Comparison of ENCODE assay signal across 8 cellular contexts in the genomic region with DNA sequence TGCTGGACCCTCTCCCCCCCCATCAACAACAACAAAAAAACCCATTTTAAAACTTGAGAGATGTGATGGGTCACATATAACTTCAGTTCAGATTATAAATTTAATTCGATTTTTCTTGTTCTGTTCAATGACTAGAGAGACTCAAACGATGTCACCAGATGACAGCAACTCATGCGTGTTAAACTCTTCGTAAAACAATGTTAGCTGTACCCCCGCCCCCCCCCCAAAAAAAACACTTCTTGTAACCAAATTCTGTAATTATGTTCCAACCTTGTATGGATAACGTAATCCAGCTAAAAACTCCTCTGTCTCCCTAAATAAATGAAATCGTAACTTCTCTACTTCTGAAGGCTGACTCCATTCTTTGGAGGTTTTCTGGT. TPM values are rescaled to one million over a fixed set of nuclear protein-coding genes. Genes with fewer than 3 reads are reported as not detected.
DNase-seq lines count a peak whose midpoint lies in the region; ATAC-seq and TF ChIP-seq lines count a peak whose summit lies in the region.

No MANE protein-coding gene starts in this region.

- H3K4me2 ChIP-seq in trophoblast cell (ENCODE audit: low read length) = peak overlapping the region; percentile 59

- peaks cover 14% of the 10 kb centered on the region for H3K79me1 ChIP-seq in trophoblast cell (ENCODE audit: low read length)

- H3K9me3 ChIP-seq in esophagus (ENCODE audit: control insufficient read depth in 2 of 2, insufficient read depth in 1 of 2, low read depth in 1 of 2, low read length in 1 of 2) = no peaks in the 10 kb centered on the region
- H3K9me3 ChIP-seq in trophoblast cell (ENCODE audit: insufficient read depth, low read depth, low read length) = no peaks in the 10 kb centered on the region

- H2AFZ ChIP-seq in trophoblast cell (ENCODE audit: insufficient read depth, low read length, poor library complexity) = peak overlapping the region; percentile 20

- H3K4me3 ChIP-seq in esophagus (ENCODE audit: low read depth in 1 of 2, low read length in 2 of 2) (peak overlapping the region in 1 of 2 donors; percentile 96), trophoblast cell (ENCODE audit: low read depth, low read length) (no peak overlapping the region)

- no peak overlapping the region for H3K14ac ChIP-seq in trophoblast cell (ENCODE audit: low read length)

- H3K27ac ChIP-seq in RWPE1 (peak overlapping the region; percentile 90), esophagus (ENCODE audit: low read depth in 2 of 2, low read length in 1 of 2) (peak overlapping the region; percentile 91 to 98), trophoblast cell (ENCODE audit: low read depth, low read length) (peak overlapping the region; percentile 44)

- no peak overlapping the region for H3K18ac ChIP-seq in trophoblast cell (ENCODE audit: low read length)

- H4K12ac ChIP-seq in trophoblast cell (ENCODE audit: low read depth, low read length) = no peak overlapping the region

- peak overlapping the region; percentile 56 for H3K9ac ChIP-seq in trophoblast cell (ENCODE audit: low read length)

- H2BK120ac ChIP-seq in trophoblast cell (ENCODE audit: insufficient read depth, low read length, poor library complexity) = no peak overlapping the region

- H4K91ac ChIP-seq in trophoblast cell (ENCODE audit: low read depth, low read length) = no peak overlapping the region

- no peak for TF ChIP-seq CTCF in RWPE1 (conservative IDR thresholded peaks at IDR 0.05; ENCODE audit: low read depth)

- peak overlapping the region; percentile 23 for H4K8ac ChIP-seq in trophoblast cell (ENCODE audit: low read depth, low read length)

- CTCF ChIA-PET in RWPE1 (lab: Yijun Ruan, JAX) = no interaction called here

- DNase-seq in ELR (ENCODE audit: low read depth) = peak; percentile 17
- no peak for DNase-seq in RWPE1 (ENCODE audit: low spot score)
- DNase-seq in trophoblast cell = no peak
- no peak for DNase-seq in stimulated activated CD4-positive, alpha-beta T cell treated with anti-CD3 and anti-CD28 coated beads, Interleukin-4, amount 100 ng/mL, for 4 hours
- no peak for DNase-seq in NCI-H187 treated with DMSO at 0.1 percent for 48 hours (lab: John Stamatoyannopoulos, UW)

- 26 to 30% methylated on average over 7 of the region's 7 CpGs for WGBS in esophagus, 2 donors
- no CpG with 5 or more reads among the region's 7 CpGs for WGBS in trophoblast cell (ENCODE audit: extremely low coverage, insufficient coverage, insufficient read length)

- POLR2A ChIA-PET in RWPE1 (lab: Yijun Ruan, JAX; ENCODE audit: low non-redundant PET) = interaction anchor here (0.6 to 1.0 kb wide), 3 partner anchors 38 to 245 kb away, joined by 3 to 8 read pairs (median 3); partner anchors contain the start of gene PTGES3

- H3K79me2 ChIP-seq in trophoblast cell (ENCODE audit: control insufficient read depth, insufficient read depth, low read length, poor library complexity) = peaks cover 23% of the 10 kb centered on the region

- H3K27me3 ChIP-seq in esophagus (ENCODE audit: control insufficient read depth in 1 of 2, insufficient read depth in 2 of 2, low read length in 2 of 2) (no peaks in the 10 kb centered on the region), trophoblast cell (ENCODE audit: insufficient read depth, low read length) (no peaks in the 10 kb centered on the region)

- peaks cover 0 to 8% of the 10 kb centered on the region in 2 donors for H3K36me3 ChIP-seq in esophagus (ENCODE audit: control insufficient read depth in 2 of 2, insufficient read depth in 2 of 2, low read length in 1 of 2)
- peaks cover 7 to 10% of the 10 kb centered on the region in 2 experiments for H3K36me3 ChIP-seq in trophoblast cell (ENCODE audit: control insufficient read depth in 1 of 2, insufficient read depth in 2 of 2, low read length in 2 of 2)

- H2AK5ac ChIP-seq in trophoblast cell (ENCODE audit: low read length) = no peak overlapping the region

- peaks cover 0 to 6% of the 10 kb centered on the region in 2 donors for H3K4me1 ChIP-seq in esophagus (ENCODE audit: control insufficient read depth in 2 of 2, insufficient read depth in 2 of 2, low read length in 1 of 2)
- peaks cover 12 to 16% of the 10 kb centered on the region in 2 experiments for H3K4me1 ChIP-seq in trophoblast cell (ENCODE audit: control insufficient read depth in 1 of 2, insufficient read depth in 2 of 2, low read length in 2 of 2)

- ATAC-seq in HG02884 (IDR thresholded peaks at IDR 0.05; ENCODE audit: unreplicated experiment) = no peak
- no peak for ATAC-seq in GM21367 (IDR thresholded peaks at IDR 0.05; ENCODE audit: unreplicated experiment)

- no peak overlapping the region for H2BK12ac ChIP-seq in trophoblast cell (ENCODE audit: low read length)

- no peak overlapping the region for H3K23ac ChIP-seq in trophoblast cell (ENCODE audit: low read length)

- no peak overlapping the region for H2BK5ac ChIP-seq in trophoblast cell (ENCODE audit: low read depth, low read length, poor library complexity)

- no peak overlapping the region for H3K4ac ChIP-seq in trophoblast cell (ENCODE audit: low read depth, low read length)

RNA-seq across cellular contexts. Expression of gene NACA, which starts 0.6 kb away (rescaled TPM):
- 1,000 to 10,000 TPM; 1,812 to 2,103 TPM for polyA plus RNA-seq in esophagus
- 1,910 and 1,942 TPM in 2 replicates for polyA plus RNA-seq in trophoblast cell (2013)

RNA-seq across cellular contexts. Expression of gene PRIM1, which starts 26.4 kb away (rescaled TPM):
- 1 to 10 TPM; 3.2 to 7.4 TPM for polyA plus RNA-seq in esophagus
- polyA plus RNA-seq in trophoblast cell (2013) = 12.5 and 13.4 TPM in 2 replicates

RNA-seq across cellular contexts. Expression of gene HSD17B6, which starts 37.4 kb away (rescaled TPM):
- 1 to 10 TPM; 3.0 to 5.4 TPM for polyA plus RNA-seq in esophagus
- 0.55 and 0.82 TPM in 2 replicates for polyA plus RNA-seq in trophoblast cell (2013)

RNA-seq across cellular contexts. Expression of gene PTGES3, which starts 37.6 kb away (rescaled TPM):
- 100 to 1,000 TPM in 1 of 2 donors, 10 to 100 TPM in 1; 65.7 to 123 TPM for polyA plus RNA-seq in esophagus
- polyA plus RNA-seq in trophoblast cell (2013) = 298 and 301 TPM in 2 replicates

Comparison
In these comparisons a context has a peak if more than half of its experiments do, and no peak if none do; other contexts are left out.
1. H3K27ac ChIP-seq: peak in every context shown above with its lines; median percentile 94 in esophagus; 90 in RWPE1; 44 in trophoblast cell.